16 cellular contexts compared by ENCODE assay signal in the genomic region with DNA sequence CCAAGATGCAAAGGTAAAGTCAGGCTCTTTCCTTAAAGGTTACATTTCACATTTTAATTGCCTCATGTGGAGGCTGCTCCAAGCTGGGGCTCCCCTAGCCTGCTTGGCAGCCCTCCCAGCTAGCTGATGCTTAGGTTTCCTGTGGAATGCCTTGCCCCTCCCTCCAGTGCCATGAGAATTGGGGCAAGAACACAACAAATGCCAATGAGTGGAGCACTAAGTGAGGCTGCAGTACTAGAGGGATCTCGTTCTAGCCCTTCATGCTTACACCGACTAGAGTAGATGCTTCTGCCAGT.
"Had no signal": no experiment of that assay in that cellular context is flagged by ENCODE, and none has a peak within 500 bp of the region (broad histone marks: within the 10 kb centered on the region; RNA-seq: fewer than 3 reads in every experiment).

No MANE protein-coding gene starts in this region.

- H3K9me3 ChIP-seq: esophagus muscularis mucosa, heart left ventricle, left lung, testis had no signal

- H3K27me3 Mint-ChIP-seq: activated CD8-positive, alpha-beta memory T cell treated with anti-CD3 and anti-CD28 coated beads, Interleukin-2, amount 10 ng/mL, durations not matched to agents 7 days and 5 days; activated naive CD4-positive, alpha-beta T cell treated with anti-CD3 and anti-CD28 coated beads, Interleukin-2, amount 50 U/mL, for 24 hours; stimulated activated naive CD8-positive, alpha-beta T cell treated with anti-CD3 and anti-CD28 coated beads, Interleukin-15, Interleukin-2, amounts not matched to agents 100 ng/mL and 50 ng/mL, for 24 hours had no signal

- ATAC-seq: activated CD8-positive, alpha-beta memory T cell treated with anti-CD3 and anti-CD28 coated beads, Interleukin-2, amount 10 ng/mL, durations not matched to agents 7 days and 5 days had no signal

- H3K4me1 ChIP-seq: heart left ventricle, left lung, testis had no signal

- H3K9me3 Mint-ChIP-seq: activated naive CD4-positive, alpha-beta T cell treated with anti-CD3 and anti-CD28 coated beads, Interleukin-2, amount 50 U/mL, for 24 hours; stimulated activated naive CD8-positive, alpha-beta T cell treated with anti-CD3 and anti-CD28 coated beads, Interleukin-15, Interleukin-2, amounts not matched to agents 100 ng/mL and 50 ng/mL, for 24 hours; T-helper 2 cell treated with Interferon-gamma antibody and Interleukin-4, amounts not matched to agents 5 μg/mL and 100 μg/mL, for 36 hours had no signal

- H3K36me3 Mint-ChIP-seq: activated CD8-positive, alpha-beta memory T cell treated with anti-CD3 and anti-CD28 coated beads, Interleukin-2, amount 10 ng/mL, durations not matched to agents 7 days and 5 days; activated naive CD4-positive, alpha-beta T cell treated with anti-CD3 and anti-CD28 coated beads, Interleukin-2, amount 50 U/mL, for 24 hours had no signal

- H3K4me3 Mint-ChIP-seq: activated CD8-positive, alpha-beta memory T cell treated with anti-CD3 and anti-CD28 coated beads, Interleukin-2, amount 10 ng/mL, durations not matched to agents 7 days and 5 days; activated naive CD4-positive, alpha-beta T cell treated with anti-CD3 and anti-CD28 coated beads, Interleukin-2, amount 50 U/mL, for 24 hours; activated T-cell treated with anti-CD3 and anti-CD28 coated beads, Interleukin-2, amount 50 U/mL, for 24 hours; stimulated activated naive CD8-positive, alpha-beta T cell treated with anti-CD3 and anti-CD28 coated beads, Interleukin-15, Interleukin-2, amounts not matched to agents 100 ng/mL and 50 ng/mL, for 24 hours; T-helper 2 cell treated with Interferon-gamma antibody and Interleukin-4, amounts not matched to agents 5 μg/mL and 100 μg/mL, for 36 hours had no signal

- H3K4me3 ChIP-seq: esophagus muscularis mucosa, left lung, testis had no signal

- H3K27ac ChIP-seq: brain microvascular endothelial cell, esophagus muscularis mucosa, heart left ventricle, left lung, testis had no signal

- H3K4me1 Mint-ChIP-seq: activated CD8-positive, alpha-beta memory T cell treated with anti-CD3 and anti-CD28 coated beads, Interleukin-2, amount 10 ng/mL, durations not matched to agents 7 days and 5 days had no signal

- H3K27me3 ChIP-seq: brain microvascular endothelial cell, esophagus muscularis mucosa, left lung, testis had no signal

- H3K27ac Mint-ChIP-seq: activated CD8-positive, alpha-beta memory T cell treated with anti-CD3 and anti-CD28 coated beads, Interleukin-2, amount 10 ng/mL, durations not matched to agents 7 days and 5 days; activated naive CD4-positive, alpha-beta T cell treated with anti-CD3 and anti-CD28 coated beads, Interleukin-2, amount 50 U/mL, for 24 hours; activated T-cell treated with anti-CD3 and anti-CD28 coated beads, Interleukin-2, amount 50 U/mL, for 24 hours; stimulated activated naive CD8-positive, alpha-beta T cell treated with anti-CD3 and anti-CD28 coated beads, Interleukin-15, Interleukin-2, amounts not matched to agents 100 ng/mL and 50 ng/mL, for 24 hours; T-helper 2 cell treated with Interferon-gamma antibody and Interleukin-4, amounts not matched to agents 5 μg/mL and 100 μg/mL, for 36 hours had no signal

- H3K36me3 ChIP-seq: brain microvascular endothelial cell, esophagus muscularis mucosa, heart left ventricle, left lung had no signal

- DNase-seq: activated CD4-positive, alpha-beta T cell treated with anti-CD3 and anti-CD28 coated beads, Interleukin-2, amount 50 U/mL, for 4 hours; activated CD8-positive, alpha-beta memory T cell treated with anti-CD3 and anti-CD28 coated beads, Interleukin-2, amount 10 ng/mL, durations not matched to agents 7 days and 5 days; activated effector memory CD4-positive, alpha-beta T cell treated with Interleukin-2 at 50 U/mL for 16 hours; activated T-cell treated with anti-CD3 and anti-CD28 coated beads, Interleukin-2, amount 50 U/mL, for 24 hours; brain microvascular endothelial cell; foreskin melanocyte; left lung; stimulated activated CD4-positive, alpha-beta T cell treated with anti-CD3 and anti-CD28 coated beads, Interleukin-15, amount 100 ng/mL, for 24 hours; stimulated activated CD4-positive, alpha-beta T cell treated with anti-CD3 and anti-CD28 coated beads, Interleukin-4, amount 100 ng/mL, for 24 hours; SW 1271 had no signal
